Comparison of ENCODE assay signal across 18 cellular contexts in the genomic region with DNA sequence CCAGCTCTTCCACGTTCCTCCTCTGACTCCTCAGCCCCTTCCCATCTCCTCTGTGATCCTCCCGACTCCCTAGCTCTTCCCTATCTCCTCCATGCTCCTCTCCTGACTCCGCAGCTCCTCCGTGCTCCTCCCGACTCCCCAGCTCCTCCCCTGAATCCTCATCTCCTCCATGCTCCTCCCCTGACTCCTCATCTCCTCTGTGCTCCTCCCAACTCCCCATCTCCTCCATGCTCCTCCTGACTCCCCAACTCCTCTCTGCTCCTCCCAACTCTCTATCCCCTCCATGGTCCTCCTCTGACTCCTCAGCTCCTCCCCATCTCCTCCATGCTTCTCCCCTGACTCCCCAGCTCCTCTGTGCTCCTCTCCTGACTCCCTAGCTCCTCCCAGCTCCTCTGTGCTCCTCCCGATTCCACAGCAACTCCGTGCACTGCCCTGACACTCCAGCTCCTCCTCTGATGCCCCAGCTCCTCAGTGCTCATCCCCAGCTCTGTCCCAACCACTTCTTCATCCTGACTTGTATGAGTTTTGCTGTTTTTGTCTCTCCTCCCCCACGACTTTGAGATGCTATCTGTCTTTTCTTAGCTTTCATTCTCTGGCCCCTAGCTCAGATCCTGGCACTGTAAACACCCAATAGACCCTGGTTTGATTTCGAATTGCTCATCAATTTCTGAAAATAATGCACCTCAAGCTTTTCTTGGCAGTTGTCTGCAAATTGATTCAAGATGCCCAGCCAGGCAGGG. TPM values are rescaled to one million over a fixed set of nuclear protein-coding genes. Genes with fewer than 3 reads are reported as not detected.
A peak's percentile ranks its signal among the peaks of the same experiment; 100 is the strongest.
DNase-seq lines count a peak whose midpoint lies in the region; ATAC-seq and TF ChIP-seq lines count a peak whose summit lies in the region.
"Had no signal": no experiment of that assay in that cellular context is flagged by ENCODE, and none has a peak within 500 bp of the region (broad histone marks: within the 10 kb centered on the region; RNA-seq: fewer than 3 reads in every experiment).

No MANE protein-coding gene starts in this region.

- intact Hi-C loops in MCF 10A (cut with micrococcal nuclease) (no loop called here), breast epithelium (cut with DNase I; ENCODE audit: low total_unique reads) (no loop called here), upper lobe of right lung (cut with DNase I) (no loop called here)

- POLR2A ChIA-PET in MCF 10A (lab: Yijun Ruan, JAX): interaction anchor here (0.7 to 1.3 kb wide), 3 partner anchors 228 to 385 kb away, joined by 3 to 4 read pairs (median 3); a partner anchor contains a TSS

- no peak for TF ChIP-seq POLR2A in breast epithelium (IDR thresholded peaks at IDR 0.05)

- H3K27me3 ChIP-seq in breast epithelium (no peaks in the 10 kb centered on the region), upper lobe of right lung (peaks cover 8% of the 10 kb centered on the region)

- no peak for ATAC-seq in upper lobe of right lung
- ATAC-seq in GM21423 (IDR thresholded peaks at IDR 0.05; ENCODE audit: unreplicated experiment): no peak
- ATAC-seq: HCT116 had no signal

- peaks cover 8% of the 10 kb centered on the region for H3K4me1 Mint-ChIP-seq in MCF 10A (ENCODE audit: insufficient read depth, unreplicated experiment)

- H3K9me3 ChIP-seq in breast epithelium (no peaks in the 10 kb centered on the region), upper lobe of right lung (no peaks in the 10 kb centered on the region)
- H3K9me3 ChIP-seq: Caco-2 had no signal

- H3K9me3 Mint-ChIP-seq in MCF 10A (ENCODE audit: unreplicated experiment): no peaks in the 10 kb centered on the region
- H3K9me3 Mint-ChIP-seq: CD4-positive, alpha-beta memory T cell had no signal

- H3K27me3 Mint-ChIP-seq in MCF 10A (ENCODE audit: insufficient read depth, unreplicated experiment): no peaks in the 10 kb centered on the region

- no peaks in the 10 kb centered on the region for H3K36me3 Mint-ChIP-seq in MCF 10A (ENCODE audit: insufficient read depth, unreplicated experiment)
- H3K36me3 Mint-ChIP-seq: CD4-positive, alpha-beta memory T cell had no signal

- peak; percentile 17 for DNase-seq in MCF 10A (ENCODE audit: unreplicated experiment)
- no peak for DNase-seq in breast epithelium (ENCODE audit: low spot score in 2 of 2)
- DNase-seq in RPMI7951 (ENCODE audit: low read depth): peak; percentile 52
- peak; percentile 6 for DNase-seq in iPS-NIHi7 (ENCODE audit: extremely low spot score)
- DNase-seq in upper lobe of right lung: peak; percentile 25
- DNase-seq in NCI-H2081 (lab: John Stamatoyannopoulos, UW): no peak
- DNase-seq in SW 1271 (lab: John Stamatoyannopoulos, UW): no peak
- DNase-seq: C1 segment of cervical spinal cord; CD4-positive, alpha-beta memory T cell; KBM-7; MM.1S; NCI-H2029; NCI-H446 treated with DMSO at 0.1 percent for 48 hours; NCI-H526 had no signal

- H3K27ac Mint-ChIP-seq in MCF 10A (ENCODE audit: low read depth, unreplicated experiment): no peak overlapping the region
- H3K27ac Mint-ChIP-seq: CD4-positive, alpha-beta memory T cell had no signal

- H3K36me3 ChIP-seq in breast epithelium (no peaks in the 10 kb centered on the region), upper lobe of right lung (no peaks in the 10 kb centered on the region)

- no peak overlapping the region for H3K27ac ChIP-seq in breast epithelium
- no peak overlapping the region for H3K27ac ChIP-seq in upper lobe of right lung
- H3K27ac ChIP-seq: HL-60 had no signal

- no peak for TF ChIP-seq CTCF in MCF 10A (IDR thresholded peaks at IDR 0.05; ENCODE audit: unreplicated experiment)
- no peak for TF ChIP-seq CTCF in breast epithelium (IDR thresholded peaks at IDR 0.05)
- TF ChIP-seq CTCF in upper lobe of right lung (IDR thresholded peaks at IDR 0.05): no peak

- no TSS peak for BruUV-seq in MCF 10A (replicated peaks; lab: Mats Ljungman, UMichigan)

- CTCF ChIA-PET in MCF 10A (lab: Yijun Ruan, JAX): interaction anchor here (0.7 to 2.1 kb wide), 7 partner anchors 9 to 1373 kb away, joined by 3 to 14 read pairs (median 4); no protein-coding TSS in a partner anchor

- no peak overlapping the region for H3K4me3 ChIP-seq in breast epithelium
- H3K4me3 ChIP-seq in upper lobe of right lung: no peak overlapping the region

- H3K4me3 Mint-ChIP-seq in MCF 10A (ENCODE audit: unreplicated experiment): no peak overlapping the region
- H3K4me3 Mint-ChIP-seq: CD4-positive, alpha-beta memory T cell had no signal

- H3K4me1 ChIP-seq in breast epithelium (no peaks in the 10 kb centered on the region), upper lobe of right lung (no peaks in the 10 kb centered on the region)
- H3K4me1 ChIP-seq: Caco-2 had no signal

RNA-seq across cellular contexts. Expression of a gene that starts 38.3 kb away (rescaled TPM):
- total RNA-seq in MCF 10A (2022) (62.2 and 68.1 TPM in 2 replicates), breast epithelium (100 to 1,000 TPM in 2 of 3 donors, 10 to 100 TPM in 1; 93.3 to 160 (median 115) TPM), upper lobe of right lung (55.2 TPM)
- total RNA-seq in RPMI7951 (2014; rRNA removed; shearing (Covaris generic)): 167 and 187 TPM in 2 replicates

Comparison
In these comparisons a context has a peak if more than half of its experiments do, and no peak if none do; other contexts are left out.
1. DNase-seq: peak in MCF 10A (single experiment), RPMI7951 (single experiment), iPS-NIHi7 (single experiment) and upper lobe of right lung (single experiment); none in breast epithelium (0 of 2), NCI-H2081 (0 of 2) and SW 1271 (0 of 2).